ENCODE assay signal across 1 cellular context in genomic region chr2:231781798-231782726, GRCh38.
A peak's percentile ranks its signal among the peaks of the same experiment; 100 is the strongest.
TF ChIP-seq lines count a peak whose summit lies in the region.

No MANE protein-coding gene starts in this region.

TF ChIP-seq in GM12878, 131 proteins besides CTCF, POLR2A, EP300 and RAD21 (continued from another document):
- TF ChIP-seq MEF2B (IDR thresholded peaks at IDR 0.05; ENCODE audit: partially characterized antibody, poor library complexity, severe bottlenecking) (peak; percentile 5), MTA3 (IDR thresholded peaks at IDR 0.05; ENCODE audit: borderline replicate concordance, low read length) (peak; percentile 55; the same call in 1 of the 2 replicates), NKRF (conservative IDR thresholded peaks at IDR 0.05) (peak; percentile 10; the same call in 1 of the 2 replicates), NBN (IDR thresholded peaks at IDR 0.05) (0 out of 2 replicates have a peak, but pooled peaks have one; percentile 15)
